ENCODE assay signal across 30 cellular contexts in the genomic region with DNA sequence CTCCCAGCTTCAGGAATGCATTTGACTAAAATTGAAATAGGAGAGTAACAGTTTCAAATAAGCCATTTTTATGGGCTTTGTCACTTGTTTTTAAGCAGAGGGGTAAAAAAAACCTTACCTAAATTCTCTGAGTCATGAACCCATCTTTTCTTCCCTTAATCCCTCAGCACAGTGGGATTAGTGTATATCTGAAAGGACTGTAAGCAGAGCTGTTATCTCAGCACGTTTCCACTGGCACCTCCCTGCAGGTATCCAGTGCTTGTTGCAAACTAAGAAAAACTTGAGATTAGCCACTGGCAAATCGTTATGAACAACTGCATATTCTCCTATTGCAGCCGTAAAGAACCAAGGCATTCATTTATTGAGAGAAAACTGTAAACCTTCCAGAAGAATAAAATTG.
"Had no signal": no experiment of that assay in that cellular context is flagged by ENCODE, and none has a peak within 500 bp of the region (broad histone marks: within the 10 kb centered on the region; RNA-seq: fewer than 3 reads in every experiment).

No MANE protein-coding gene starts in this region.

- H3K9me3 ChIP-seq: heart left ventricle, left lung, lower lobe of right lung, prostate gland, sigmoid colon, thoracic aorta, uterus had no signal

- H3K27me3 ChIP-seq: heart left ventricle, left lung, sigmoid colon, uterus had no signal

- H3K4me1 ChIP-seq: heart left ventricle, left lung, lower lobe of right lung, prostate gland, sigmoid colon, uterus had no signal

- DNase-seq: activated CD4-positive, alpha-beta memory T cell treated with anti-CD3 and anti-CD28 coated beads for 36 hours; activated CD4-positive, alpha-beta T cell treated with anti-CD3 and anti-CD28 coated beads, Interleukin-2, amount 10 ng/mL, durations not matched to agents 24 days and 14 days; activated CD4-positive, CD25-positive, alpha-beta regulatory T cell treated with anti-CD3 and anti-CD28 coated beads, Interleukin-2, amount 50 U/mL, for 72 hours; activated CD8-positive, alpha-beta memory T cell treated with anti-CD3 and anti-CD28 coated beads, Interleukin-2, amount 50 U/mL, for 4 hours; activated gamma-delta T cell; activated naive CD4-positive, alpha-beta T cell treated with anti-CD3 and anti-CD28 coated beads, Interleukin-2, amount 10 ng/mL, durations not matched to agents 7 days and 5 days; activated naive CD8-positive, alpha-beta T cell treated with anti-CD3 and anti-CD28 coated beads, Interleukin-2, amount 10 ng/mL, durations not matched to agents 7 days and 5 days; activated T-cell treated with anti-CD3 and anti-CD28 coated beads, Interleukin-2, amount 50 U/mL, for 24 hours; amygdala; caudate nucleus; cortex of kidney; foreskin fibroblast; heart left ventricle; left lung; lower lobe of right lung; mesenchymal stem cell; natural killer cell; retina; sigmoid colon; small intestine; stimulated activated CD4-positive, alpha-beta T cell treated with anti-CD3 and anti-CD28 coated beads, Interleukin-4, amount 100 ng/mL, for 24 hours; T-helper 9 cell; trophoblast cell; uterus had no signal

- H3K27me3 Mint-ChIP-seq: activated CD4-positive, alpha-beta memory T cell treated with anti-CD3 and anti-CD28 coated beads for 36 hours; activated CD4-positive, alpha-beta T cell treated with anti-CD3 and anti-CD28 coated beads, Interleukin-2, amount 10 ng/mL, durations not matched to agents 24 days and 14 days; activated naive CD4-positive, alpha-beta T cell treated with anti-CD3 and anti-CD28 coated beads, Interleukin-2, amount 10 ng/mL, durations not matched to agents 7 days and 5 days; activated naive CD8-positive, alpha-beta T cell treated with anti-CD3 and anti-CD28 coated beads, Interleukin-2, amount 10 ng/mL, durations not matched to agents 7 days and 5 days; activated T-cell treated with anti-CD3 and anti-CD28 coated beads, Interleukin-2, amount 50 U/mL, for 24 hours; stimulated activated naive CD8-positive, alpha-beta T cell treated with anti-CD3 and anti-CD28 coated beads, Interleukin-15, Interleukin-2, amounts not matched to agents 100 ng/mL and 50 ng/mL, for 24 hours had no signal

- H3K36me3 Mint-ChIP-seq: activated CD4-positive, alpha-beta memory T cell treated with anti-CD3 and anti-CD28 coated beads for 36 hours; activated naive CD4-positive, alpha-beta T cell treated with anti-CD3 and anti-CD28 coated beads, Interleukin-2, amount 10 ng/mL, durations not matched to agents 7 days and 5 days; activated naive CD8-positive, alpha-beta T cell treated with anti-CD3 and anti-CD28 coated beads, Interleukin-2, amount 10 ng/mL, durations not matched to agents 7 days and 5 days; natural killer cell; stimulated activated effector memory CD8-positive, alpha-beta T cell treated with anti-CD3 and anti-CD28 coated beads, Interleukin-12 subunit alpha, Interleukin-12 subunit beta, amount 100 ng/mL, for 72 hours had no signal

- H3K27ac Mint-ChIP-seq: activated CD4-positive, alpha-beta memory T cell treated with anti-CD3 and anti-CD28 coated beads for 36 hours; activated CD4-positive, alpha-beta T cell treated with anti-CD3 and anti-CD28 coated beads, Interleukin-2, amount 10 ng/mL, durations not matched to agents 24 days and 14 days; activated naive CD4-positive, alpha-beta T cell treated with anti-CD3 and anti-CD28 coated beads, Interleukin-2, amount 10 ng/mL, durations not matched to agents 7 days and 5 days; activated naive CD8-positive, alpha-beta T cell treated with anti-CD3 and anti-CD28 coated beads, Interleukin-2, amount 10 ng/mL, durations not matched to agents 7 days and 5 days; activated T-cell treated with anti-CD3 and anti-CD28 coated beads, Interleukin-2, amount 50 U/mL, for 24 hours; natural killer cell; stimulated activated effector memory CD8-positive, alpha-beta T cell treated with anti-CD3 and anti-CD28 coated beads, Interleukin-12 subunit alpha, Interleukin-12 subunit beta, amount 100 ng/mL, for 72 hours; stimulated activated naive CD8-positive, alpha-beta T cell treated with anti-CD3 and anti-CD28 coated beads, Interleukin-15, Interleukin-2, amounts not matched to agents 100 ng/mL and 50 ng/mL, for 24 hours had no signal

- ATAC-seq: esophagus mucosa; heart left ventricle; left lung; lower lobe of right lung; natural killer cell; stimulated activated effector memory CD8-positive, alpha-beta T cell treated with anti-CD3 and anti-CD28 coated beads, Interleukin-12 subunit alpha, Interleukin-12 subunit beta, amount 100 ng/mL, for 72 hours had no signal

- H3K9me3 Mint-ChIP-seq: activated CD4-positive, alpha-beta T cell treated with anti-CD3 and anti-CD28 coated beads, Interleukin-2, amount 10 ng/mL, durations not matched to agents 24 days and 14 days; activated naive CD4-positive, alpha-beta T cell treated with anti-CD3 and anti-CD28 coated beads, Interleukin-2, amount 10 ng/mL, durations not matched to agents 7 days and 5 days; activated naive CD8-positive, alpha-beta T cell treated with anti-CD3 and anti-CD28 coated beads, Interleukin-2, amount 10 ng/mL, durations not matched to agents 7 days and 5 days; stimulated activated effector memory CD8-positive, alpha-beta T cell treated with anti-CD3 and anti-CD28 coated beads, Interleukin-12 subunit alpha, Interleukin-12 subunit beta, amount 100 ng/mL, for 72 hours; stimulated activated naive CD8-positive, alpha-beta T cell treated with anti-CD3 and anti-CD28 coated beads, Interleukin-15, Interleukin-2, amounts not matched to agents 100 ng/mL and 50 ng/mL, for 24 hours had no signal

- H3K4me3 ChIP-seq: heart left ventricle, left lung, lower lobe of right lung, prostate gland, sigmoid colon, thoracic aorta, uterus had no signal

- H3K4me1 Mint-ChIP-seq: activated CD4-positive, alpha-beta T cell treated with anti-CD3 and anti-CD28 coated beads, Interleukin-2, amount 10 ng/mL, durations not matched to agents 24 days and 14 days; activated naive CD4-positive, alpha-beta T cell treated with anti-CD3 and anti-CD28 coated beads, Interleukin-2, amount 10 ng/mL, durations not matched to agents 7 days and 5 days; activated naive CD8-positive, alpha-beta T cell treated with anti-CD3 and anti-CD28 coated beads, Interleukin-2, amount 10 ng/mL, durations not matched to agents 7 days and 5 days; natural killer cell; stimulated activated effector memory CD8-positive, alpha-beta T cell treated with anti-CD3 and anti-CD28 coated beads, Interleukin-12 subunit alpha, Interleukin-12 subunit beta, amount 100 ng/mL, for 72 hours had no signal

- H3K4me3 Mint-ChIP-seq: activated CD4-positive, alpha-beta memory T cell treated with anti-CD3 and anti-CD28 coated beads for 36 hours; activated CD4-positive, alpha-beta T cell treated with anti-CD3 and anti-CD28 coated beads, Interleukin-2, amount 10 ng/mL, durations not matched to agents 24 days and 14 days; activated naive CD4-positive, alpha-beta T cell treated with anti-CD3 and anti-CD28 coated beads, Interleukin-2, amount 10 ng/mL, durations not matched to agents 7 days and 5 days; activated naive CD8-positive, alpha-beta T cell treated with anti-CD3 and anti-CD28 coated beads, Interleukin-2, amount 10 ng/mL, durations not matched to agents 7 days and 5 days; activated T-cell treated with anti-CD3 and anti-CD28 coated beads, Interleukin-2, amount 50 U/mL, for 24 hours; natural killer cell; stimulated activated effector memory CD8-positive, alpha-beta T cell treated with anti-CD3 and anti-CD28 coated beads, Interleukin-12 subunit alpha, Interleukin-12 subunit beta, amount 100 ng/mL, for 72 hours; stimulated activated naive CD8-positive, alpha-beta T cell treated with anti-CD3 and anti-CD28 coated beads, Interleukin-15, Interleukin-2, amounts not matched to agents 100 ng/mL and 50 ng/mL, for 24 hours had no signal

- H3K27ac ChIP-seq: heart left ventricle, left lung, lower lobe of right lung, prostate gland, sigmoid colon, thoracic aorta, uterus, VCaP had no signal

- H3K36me3 ChIP-seq: heart left ventricle, left lung, lower lobe of right lung, prostate gland, sigmoid colon, thoracic aorta, uterus had no signal
